ENCODE assay signal across 8 cellular contexts in genomic region chr11:31369348-31370329, GRCh38. TPM values are rescaled to one million over a fixed set of nuclear protein-coding genes. Genes with fewer than 3 reads are reported as not detected.
DNase-seq lines count a peak whose midpoint lies in the region; ATAC-seq, FAIRE-seq and TF ChIP-seq lines count a peak whose summit lies in the region.

TSS of gene DCDC1 (minus strand) at chr11:31369739. CDS start at chr11:31328280, 41,459 bp downstream.
TSS of gene DNAJC24 (plus strand) at chr11:31369860. CDS start at chr11:31370749, 889 bp downstream.

- peak within 1 kb of the TSS; percentile 99 for H3K4me2 ChIP-seq in keratinocyte (ENCODE audit: control insufficient read depth, extremely low read depth, insufficient read depth, low read depth, low read length)

- H3K27me3 ChIP-seq in keratinocyte (ENCODE audit: control insufficient read depth, extremely low read depth, insufficient read depth, low read length) = no peaks in the 10 kb centered on the region

- peak within 1 kb of the TSS; percentile 95 for H3K9ac ChIP-seq in keratinocyte (ENCODE audit: control insufficient read depth, extremely low read depth, insufficient read depth, low read length)

- peak within 1 kb of the TSS; percentile 100 for H2AFZ ChIP-seq in keratinocyte (ENCODE audit: control insufficient read depth, low read length)

- H3K27ac ChIP-seq in keratinocyte (ENCODE audit: control insufficient read depth, insufficient read depth, low read length) = peak within 1 kb of the TSS; percentile 89

- DNase-seq in AG20443 (ENCODE audit: low spot score) (peak; percentile 96), NCI-H446 (lab: John Stamatoyannopoulos, UW) (peak; percentile 91 to 98), cerebellar nuclear complex (lab: John Stamatoyannopoulos, UW) (peak; percentile 54 to 82), keratinocyte (ENCODE audit: low read depth, low spot score) (peak; percentile 33)
- peak; percentile 84 to 92 (median 89) for DNase-seq in stimulated activated CD4-positive, alpha-beta T cell treated with anti-CD3 and anti-CD28 coated beads, Interleukin-12 subunit alpha, Interleukin-12 subunit beta, amount 100 ng/mL, for 48 hours (ENCODE audit: low read depth in 2 of 3, low spot score in 1 of 3)

- H3K9me3 ChIP-seq in keratinocyte (ENCODE audit: control insufficient read depth, low read depth, low read length) = no peaks in the 10 kb centered on the region

- no peak for TF ChIP-seq CTCF in keratinocyte (optimal IDR thresholded peaks at IDR 0.05 in 1 of 3, IDR thresholded peaks at IDR 0.05 in 1 of 3, conservative IDR thresholded peaks at IDR 0.05 in 1 of 3; ENCODE audit: extremely low read depth in 1 of 3, insufficient read depth in 2 of 3, low read length in 3 of 3)

- peaks cover 18% of the 10 kb centered on the region for H3K79me2 ChIP-seq in keratinocyte (ENCODE audit: control insufficient read depth, insufficient read depth, low read length)

- peaks cover 11% of the 10 kb centered on the region for H3K4me1 ChIP-seq in keratinocyte (ENCODE audit: control insufficient read depth, extremely low read depth, insufficient read depth, low read length)

- no peaks in the 10 kb centered on the region for H4K20me1 ChIP-seq in keratinocyte (ENCODE audit: control insufficient read depth, extremely low read depth, insufficient read depth, low read length)

- peak within 1 kb of the TSS; percentile 81 to 100 (median 88) for H3K4me3 ChIP-seq in keratinocyte (ENCODE audit: control insufficient read depth in 2 of 3, extremely low read depth in 1 of 3, insufficient read depth in 2 of 3, low read depth in 1 of 3, low read length in 3 of 3)

- H3K9me1 ChIP-seq in keratinocyte (ENCODE audit: control insufficient read depth, extremely low read depth, insufficient read depth, low read length) = no peaks in the 10 kb centered on the region

- dilution Hi-C loops in keratinocyte (cut with MboI; ENCODE audit: extremely low pct_ligation_motif_present, low sequenced_read_pairs) = no loop called here

- H3K36me3 ChIP-seq in keratinocyte (ENCODE audit: control insufficient read depth in 2 of 2, extremely low read depth in 1 of 2, insufficient read depth in 2 of 2, low read length in 2 of 2) = no peaks in the 10 kb centered on the region

- peak; percentile 34 for FAIRE-seq in keratinocyte (lab: Jason Lieb, UNC)

- ATAC-seq in GM19043 (IDR thresholded peaks at IDR 0.05; ENCODE audit: low read depth, unreplicated experiment) (peak; percentile 97), HG03354 (IDR thresholded peaks at IDR 0.05; ENCODE audit: poor library complexity, severe bottlenecking, unreplicated experiment) (peak; percentile 97)
- peak; percentile 98 for ATAC-seq in activated CD4-positive, CD25-positive, alpha-beta regulatory T cell treated with anti-CD3 and anti-CD28 coated beads, Interleukin-2, amount 50 U/mL, for 24 hours

RNA-seq across cellular contexts. Expression of gene DCDC1, which starts in this region (rescaled TPM):
- 0.02 to 0.08 TPM (median 0.06 TPM) in 3 replicates for polyA plus RNA-seq in keratinocyte
- polyA plus RNA-seq in keratinocyte (2011; ENCODE audit: low read depth) = 0.16 TPM
- 0.05 and 0.07 TPM in 2 replicates for polyA plus RNA-seq in keratinocyte (2011; cell fraction: cytosol; rRNA removed)
- polyA plus RNA-seq in keratinocyte (2011; cell fraction: nucleus; rRNA removed) = 0.04 and 0.17 TPM in 2 replicates
- 0.02 TPM in 1 of 2 replicates, not detected in the other for polyA plus RNA-seq in keratinocyte (2012; ENCODE audit: low replicate concordance)
- 0.20 to 0.35 TPM in 2 of 3 replicates, not detected in the other for polyA minus RNA-seq in keratinocyte
- not detected for polyA minus RNA-seq in keratinocyte (2011; cell fraction: cytosol; rRNA and poly(A)+ RNA removed)
- 0.53 and 0.54 TPM in 2 replicates for polyA minus RNA-seq in keratinocyte (2011; cell fraction: nucleus; rRNA and poly(A)+ RNA removed)

RNA-seq across cellular contexts. Expression of gene DNAJC24, which starts in this region (rescaled TPM):
- 8.9 to 30.3 TPM (median 17.3 TPM) in 3 replicates for polyA plus RNA-seq in keratinocyte
- 16.0 TPM for polyA plus RNA-seq in keratinocyte (2011; ENCODE audit: low read depth)
- polyA plus RNA-seq in keratinocyte (2011; cell fraction: cytosol; rRNA removed) = 8.4 and 13.4 TPM in 2 replicates
- polyA plus RNA-seq in keratinocyte (2011; cell fraction: nucleus; rRNA removed) = 26.0 and 30.9 TPM in 2 replicates
- 8.7 and 9.8 TPM in 2 replicates for polyA plus RNA-seq in keratinocyte (2012; ENCODE audit: low replicate concordance)
- 5.4 to 12.3 TPM (median 6.4 TPM) in 3 replicates for polyA minus RNA-seq in keratinocyte
- 9.8 TPM for polyA minus RNA-seq in keratinocyte (2011; cell fraction: cytosol; rRNA and poly(A)+ RNA removed)
- polyA minus RNA-seq in keratinocyte (2011; cell fraction: nucleus; rRNA and poly(A)+ RNA removed) = 13.7 and 26.9 TPM in 2 replicates

Comparison
In these comparisons a context has a peak if more than half of its experiments do, and no peak if none do; other contexts are left out.
1. Peak in every context shown above with its lines: DNase-seq, ATAC-seq, H3K4me3 ChIP-seq and H3K27ac ChIP-seq.
2. DNase-seq: peak in every context shown above with its lines; median percentile 96 in AG20443; 94 in NCI-H446; 89 in stimulated activated CD4-positive, alpha-beta T cell treated with anti-CD3 and anti-CD28 coated beads, Interleukin-12 subunit alpha, Interleukin-12 subunit beta, amount 100 ng/mL, for 48 hours; 68 in cerebellar nuclear complex; 33 in keratinocyte.